In genomic region chr15:40962317-40962716, GRCh38 we compare ENCODE assay signal across 1 cellular context. TPM values are rescaled to one million over a fixed set of nuclear protein-coding genes. Genes with fewer than 3 reads are reported as not detected.
"Had no signal": no experiment of that assay in that cellular context is flagged by ENCODE, and none has a peak within 500 bp of the region (broad histone marks: within the 10 kb centered on the region; RNA-seq: fewer than 3 reads in every experiment).

No MANE protein-coding gene starts in this region.

RNA-seq across cellular contexts. Expression of gene DLL4, which starts 33.2 kb away (rescaled TPM):
- total RNA-seq: foreskin keratinocyte had no signal
- polyA plus RNA-seq: foreskin keratinocyte had no signal
